In genomic region chr6:158041788-158042187, GRCh38 we compare ENCODE assay signal across 2 cellular contexts.
TF ChIP-seq lines count a peak whose summit lies in the region.

No MANE protein-coding gene starts in this region.

TF ChIP-seq in HCT116, 20 proteins besides CTCF, POLR2A, EP300 and RAD21:
- no peak for TF ChIP-seq TCF7L2 (IDR thresholded peaks at IDR 0.05; ENCODE audit: borderline replicate concordance, extremely low read depth, insufficient read depth, insufficient read length)
- no peak for TF ChIP-seq ZNF274 (IDR thresholded peaks at IDR 0.05; ENCODE audit: low read depth, low read length)
- TF ChIP-seq ZBTB33 (IDR thresholded peaks at IDR 0.05; ENCODE audit: extremely low read depth, insufficient replicate concordance, low read length) = no peak
- TF ChIP-seq POLR2AphosphoS5 (IDR thresholded peaks at IDR 0.05; ENCODE audit: low read depth, low read length) = no peak
- TF ChIP-seq REST (IDR thresholded peaks at IDR 0.05; ENCODE audit: low read depth) = no peak
- no peak for TF ChIP-seq EZH2 (IDR thresholded peaks at IDR 0.05)
- TF ChIP-seq ATF3 (IDR thresholded peaks at IDR 0.05) = no peak
- TF ChIP-seq MAX (IDR thresholded peaks at IDR 0.05) = no peak
- TF ChIP-seq JUND (IDR thresholded peaks at IDR 0.05) = no peak
- no peak for TF ChIP-seq CEBPB (IDR thresholded peaks at IDR 0.05; ENCODE audit: low read depth)
- no peak for TF ChIP-seq SIN3A (IDR thresholded peaks at IDR 0.05; ENCODE audit: low read depth)
- TF ChIP-seq FOSL1 (IDR thresholded peaks at IDR 0.05; ENCODE audit: low read depth) = no peak
- TF ChIP-seq SP1 (IDR thresholded peaks at IDR 0.05; ENCODE audit: low read depth) = no peak
- no peak for TF ChIP-seq EZH2phosphoT487 (IDR thresholded peaks at IDR 0.05; ENCODE audit: borderline replicate concordance)
- TF ChIP-seq ZFX (IDR thresholded peaks at IDR 0.05) = no peak
- TF ChIP-seq SRF (IDR thresholded peaks at IDR 0.05; ENCODE audit: low read depth) = no peak
- TF ChIP-seq YY1 (IDR thresholded peaks at IDR 0.05; ENCODE audit: extremely low read depth, insufficient replicate concordance, low read depth, low read length) = no peak
- no peak for TF ChIP-seq ELF1 (IDR thresholded peaks at IDR 0.05; ENCODE audit: borderline replicate concordance, low read depth)

TF ChIP-seq in K562, 482 proteins besides CTCF, POLR2A, EP300 and RAD21:
- no peak for TF ChIP-seq CCAR2 (IDR thresholded peaks at IDR 0.05; ENCODE audit: low read depth, low read length)
- 0 out of 2 replicates have a peak, but pooled peaks have one; percentile 12 for TF ChIP-seq ATF6 (CRISPR knock-in tag; IDR thresholded peaks at IDR 0.05)
- TF ChIP-seq KLF10 (CRISPR knock-in tag; IDR thresholded peaks at IDR 0.05) = no peak
- no peak for TF ChIP-seq POLR2AphosphoS2 (IDR thresholded peaks at IDR 0.05; ENCODE audit: low read length)
- 0 out of 2 replicates have a peak, but pooled peaks have one; percentile 16 for TF ChIP-seq FOXJ2 (tag; IDR thresholded peaks at IDR 0.05)
- TF ChIP-seq BHLHE40 (IDR thresholded peaks at IDR 0.05; ENCODE audit: low read length) = 0 out of 2 replicates have a peak, but pooled peaks have one; percentile 7
- no peak for TF ChIP-seq SREBF1 (IDR thresholded peaks at IDR 0.05; ENCODE audit: borderline replicate concordance, low read depth, low read length)
- no peak for TF ChIP-seq USF1 (CRISPR knock-in tag; IDR thresholded peaks at IDR 0.05)
TF ChIP-seq in K562: peak in this region for 3.
